In the genomic region with DNA sequence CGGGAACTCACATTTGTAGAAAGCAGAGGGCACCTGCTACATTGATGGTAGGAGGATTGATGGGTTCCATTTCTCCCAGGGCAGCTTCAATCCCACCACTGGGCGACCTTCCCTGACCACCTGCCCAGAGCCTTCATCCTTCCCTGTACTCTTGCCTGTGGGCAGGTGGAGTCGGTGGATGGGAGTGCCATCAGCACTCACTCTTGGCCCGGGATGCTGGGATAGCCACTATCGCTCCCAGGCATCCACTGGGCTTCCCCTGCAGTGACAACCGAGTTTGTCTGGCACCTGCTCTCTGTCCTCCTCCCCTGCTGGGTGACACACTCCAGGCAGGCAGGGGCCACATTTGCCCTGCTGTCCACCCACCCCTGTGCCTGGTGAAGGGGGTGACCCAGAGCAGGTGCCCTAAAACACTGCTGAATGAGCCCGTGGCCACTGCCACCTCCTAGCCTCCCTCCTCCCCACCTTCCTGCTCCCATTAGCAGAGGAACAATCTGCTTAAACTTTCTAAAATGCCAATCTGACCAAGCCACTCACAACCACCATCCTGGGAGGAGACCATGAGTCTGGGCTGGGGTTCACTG, we compare ENCODE assay signal across 20 cellular contexts.
"Had no signal": no experiment of that assay in that cellular context is flagged by ENCODE, and none has a peak within 500 bp of the region (broad histone marks: within the 10 kb centered on the region; RNA-seq: fewer than 3 reads in every experiment).

No MANE protein-coding gene starts in this region.

- H3K4me3 ChIP-seq: adrenal gland, ascending aorta, coronary artery, lung, neural progenitor cell, thoracic aorta, upper lobe of left lung had no signal

- H3K27ac ChIP-seq: adrenal gland, ascending aorta, coronary artery, neural progenitor cell, thoracic aorta, upper lobe of left lung had no signal

- H3K4me1 Mint-ChIP-seq: central memory CD8-positive, alpha-beta T cell; naive thymus-derived CD8-positive, alpha-beta T cell; neural progenitor cell; stimulated activated naive CD8-positive, alpha-beta T cell treated with anti-CD3 and anti-CD28 coated beads, Interleukin-15, amount 100 ng/mL, for 72 hours; T-cell; WTC11 had no signal

- DNase-seq: activated CD4-positive, alpha-beta T cell treated with anti-CD3 and anti-CD28 coated beads for 4 hours; activated CD4-positive, alpha-beta T cell treated with anti-CD3 and anti-CD28 coated beads, Interleukin-2, amount 50 U/mL, for 48 hours; kidney; stimulated activated CD4-positive, alpha-beta T cell treated with anti-CD3 and anti-CD28 coated beads, Interleukin-12 subunit alpha, Interleukin-12 subunit beta, amount 100 ng/mL, for 4 hours; stimulated activated naive CD8-positive, alpha-beta T cell treated with anti-CD3 and anti-CD28 coated beads, Interleukin-15, amount 100 ng/mL, for 72 hours had no signal

- H3K27ac Mint-ChIP-seq: activated naive CD8-positive, alpha-beta T cell; activated T-helper 1 cell treated with anti-CD3 and anti-CD28 coated beads, Interleukin-12 subunit alpha, Interleukin-12 subunit beta, Interleukin-2, Interleukin-4 antibody, amounts not matched to agents 30 ng/mL and 10 ng/mL and 1 ng/mL, durations not matched to agents 14 hours and 24 hours and 36 hours; naive thymus-derived CD8-positive, alpha-beta T cell; neural progenitor cell; progenitor cell of endocrine pancreas; T-cell; WTC11 had no signal

- H3K36me3 Mint-ChIP-seq: activated naive CD8-positive, alpha-beta T cell; neural progenitor cell; T-cell had no signal

- H3K4me3 Mint-ChIP-seq: activated naive CD8-positive, alpha-beta T cell; activated T-helper 1 cell treated with anti-CD3 and anti-CD28 coated beads, Interleukin-12 subunit alpha, Interleukin-12 subunit beta, Interleukin-2, Interleukin-4 antibody, amounts not matched to agents 30 ng/mL and 10 ng/mL and 1 ng/mL, durations not matched to agents 14 hours and 24 hours and 36 hours; central memory CD8-positive, alpha-beta T cell; naive thymus-derived CD8-positive, alpha-beta T cell; neural progenitor cell; stimulated activated naive CD8-positive, alpha-beta T cell treated with anti-CD3 and anti-CD28 coated beads, Interleukin-15, amount 100 ng/mL, for 72 hours; T-cell; WTC11 had no signal

- H3K27me3 Mint-ChIP-seq: progenitor cell of endocrine pancreas had no signal

- H3K36me3 ChIP-seq: adrenal gland, ascending aorta, neural progenitor cell, thoracic aorta, upper lobe of left lung had no signal

- H3K27me3 ChIP-seq: ascending aorta, neural progenitor cell, upper lobe of left lung had no signal

- ATAC-seq: naive thymus-derived CD8-positive, alpha-beta T cell; SK-N-SH treated with all-trans-retinoic acid at 6 μM for 48 hours; stimulated activated naive CD8-positive, alpha-beta T cell treated with anti-CD3 and anti-CD28 coated beads, Interleukin-15, amount 100 ng/mL, for 72 hours; T-cell; WTC11 had no signal
